ENCODE assay signal across 34 cellular contexts in genomic region chrX:12877386-12877785, GRCh38. TPM values are rescaled to one million over a fixed set of nuclear protein-coding genes. Genes with fewer than 3 reads are reported as not detected.
"Had no signal": no experiment of that assay in that cellular context is flagged by ENCODE, and none has a peak within 500 bp of the region (broad histone marks: within the 10 kb centered on the region; RNA-seq: fewer than 3 reads in every experiment).

No MANE protein-coding gene starts in this region.

- FAIRE-seq: colon, endometrium, islet of Langerhans had no signal

- DNase-seq: activated CD4-positive, alpha-beta T cell treated with anti-CD3 and anti-CD28 coated beads for 4 hours; activated CD4-positive, alpha-beta T cell treated with anti-CD3 and anti-CD28 coated beads, Interleukin-2, amount 50 U/mL, for 4 hours; activated effector memory CD4-positive, alpha-beta T cell treated with Interleukin-2 at 50 U/mL for 16 hours; activated naive CD4-positive, alpha-beta T cell treated with anti-CD3 and anti-CD28 coated beads for 36 hours; activated naive CD8-positive, alpha-beta T cell treated with anti-CD3 and anti-CD28 coated beads, Interleukin-2, amount 10 ng/mL, durations not matched to agents 7 days and 5 days; activated T-cell treated with anti-CD3 and anti-CD28 coated beads for 4 hours; central memory CD4-positive, alpha-beta T cell; effector CD8-positive, alpha-beta T cell; gastrocnemius medialis; glutamatergic neuron; left ventricle myocardium inferior; mucosa of descending colon; ovary; retina; sigmoid colon; stimulated activated CD4-positive, alpha-beta T cell treated with anti-CD3 and anti-CD28 coated beads, Interleukin-1b, Interleukin-23, amount 100 ng/mL, for 48 hours; stimulated activated CD4-positive, alpha-beta T cell treated with anti-CD3 and anti-CD28 coated beads, Interleukin-4, amount 100 ng/mL, for 4 hours; stimulated activated CD8-positive, alpha-beta memory T cell treated with anti-CD3 and anti-CD28 coated beads, Interleukin-4, amount 100 ng/mL, for 48 hours; stimulated activated naive B cell treated with anti-CD40 and anti-IgM and Interleukin-4, amounts not matched to agents 10 μg/mL and 1 μg/mL and 100 μg/mL, for 72 hours; stomach; tibial artery had no signal

- H3K9me3 ChIP-seq: ascending aorta, gastrocnemius medialis, left ventricle myocardium inferior, mucosa of descending colon, neutrophil, ovary, sigmoid colon, stomach, tibial artery had no signal

- H3K4me3 ChIP-seq: ascending aorta, gastrocnemius medialis, left ventricle myocardium inferior, mucosa of descending colon, ovary, sigmoid colon, smooth muscle cell, stomach, tibial artery had no signal

- H3K27me3 ChIP-seq: ascending aorta, gastrocnemius medialis, neutrophil, ovary, sigmoid colon, stomach, tibial artery had no signal

- H3K27ac Mint-ChIP-seq: activated naive CD4-positive, alpha-beta T cell treated with anti-CD3 and anti-CD28 coated beads for 36 hours; activated naive CD8-positive, alpha-beta T cell treated with anti-CD3 and anti-CD28 coated beads, Interleukin-2, amount 10 ng/mL, durations not matched to agents 7 days and 5 days; natural killer cell treated with Interleukin-12 subunit alpha and Interleukin-12 subunit beta and Interleukin-15 and Interleukin-18, amount 100 ng/mL, for 72 hours; progenitor cell of endocrine pancreas; stimulated activated naive B cell treated with anti-CD40 and anti-IgM and Interleukin-4, amounts not matched to agents 10 μg/mL and 1 μg/mL and 100 μg/mL, for 72 hours had no signal

- H3K27ac ChIP-seq: ascending aorta, gastrocnemius medialis, left ventricle myocardium inferior, neutrophil, ovary, stomach, tibial artery had no signal

- H3K4me1 ChIP-seq: ascending aorta, gastrocnemius medialis, left ventricle myocardium inferior, tibial artery had no signal

- H3K4me3 Mint-ChIP-seq: activated naive CD4-positive, alpha-beta T cell treated with anti-CD3 and anti-CD28 coated beads for 36 hours; activated naive CD8-positive, alpha-beta T cell treated with anti-CD3 and anti-CD28 coated beads, Interleukin-2, amount 10 ng/mL, durations not matched to agents 7 days and 5 days; natural killer cell treated with Interleukin-12 subunit alpha and Interleukin-12 subunit beta and Interleukin-15 and Interleukin-18, amount 100 ng/mL, for 72 hours; stimulated activated naive B cell treated with anti-CD40 and anti-IgM and Interleukin-4, amounts not matched to agents 10 μg/mL and 1 μg/mL and 100 μg/mL, for 72 hours had no signal

- H3K9me3 Mint-ChIP-seq: activated naive CD4-positive, alpha-beta T cell treated with anti-CD3 and anti-CD28 coated beads for 36 hours; activated naive CD8-positive, alpha-beta T cell treated with anti-CD3 and anti-CD28 coated beads, Interleukin-2, amount 10 ng/mL, durations not matched to agents 7 days and 5 days; natural killer cell treated with Interleukin-12 subunit alpha and Interleukin-12 subunit beta and Interleukin-15 and Interleukin-18, amount 100 ng/mL, for 72 hours had no signal

- H3K4me1 Mint-ChIP-seq: activated naive CD8-positive, alpha-beta T cell treated with anti-CD3 and anti-CD28 coated beads, Interleukin-2, amount 10 ng/mL, durations not matched to agents 7 days and 5 days had no signal

- H3K27me3 Mint-ChIP-seq: progenitor cell of endocrine pancreas had no signal

- H3K36me3 ChIP-seq: ascending aorta, gastrocnemius medialis, left ventricle myocardium inferior, neutrophil, ovary, sigmoid colon, stomach, tibial artery had no signal

- H3K36me3 Mint-ChIP-seq: natural killer cell treated with Interleukin-12 subunit alpha and Interleukin-12 subunit beta and Interleukin-15 and Interleukin-18, amount 100 ng/mL, for 72 hours had no signal

- ATAC-seq: gastrocnemius medialis; mucosa of descending colon; natural killer cell treated with Interleukin-12 subunit alpha and Interleukin-12 subunit beta and Interleukin-15 and Interleukin-18, amount 100 ng/mL, for 72 hours; stimulated activated naive B cell treated with anti-CD40 and anti-IgM and Interleukin-4, amounts not matched to agents 10 μg/mL and 1 μg/mL and 100 μg/mL, for 72 hours had no signal

- H3K4me2 ChIP-seq: smooth muscle cell had no signal

RNA-seq across cellular contexts. Expression of gene TLR7, which starts 10.5 kb away (rescaled TPM):
- total RNA-seq: ascending aorta, dermis microvascular lymphatic vessel endothelial cell, epithelial cell of proximal tubule, lung microvascular endothelial cell, myocyte had no signal
- polyA plus RNA-seq: smooth muscle cell had no signal

RNA-seq across cellular contexts. Expression of gene TLR8, which starts 29.0 kb away (rescaled TPM):
- total RNA-seq: activated naive CD4-positive, alpha-beta T cell treated with anti-CD3 and anti-CD28 coated beads for 36 hours; dermis microvascular lymphatic vessel endothelial cell; epithelial cell of proximal tubule; lung microvascular endothelial cell; myocyte; natural killer cell treated with Interleukin-12 subunit alpha and Interleukin-12 subunit beta and Interleukin-15 and Interleukin-18, amount 100 ng/mL, for 72 hours; progenitor cell of endocrine pancreas; smooth muscle cell; T-helper 1 cell treated with Interleukin-12 subunit alpha and Interleukin-12 subunit beta and Interleukin-4 antibody, amounts not matched to agents 30 ng/mL and 1 ng/mL, for 36 hours had no signal
- polyA plus RNA-seq: smooth muscle cell had no signal
